In the genomic region with DNA sequence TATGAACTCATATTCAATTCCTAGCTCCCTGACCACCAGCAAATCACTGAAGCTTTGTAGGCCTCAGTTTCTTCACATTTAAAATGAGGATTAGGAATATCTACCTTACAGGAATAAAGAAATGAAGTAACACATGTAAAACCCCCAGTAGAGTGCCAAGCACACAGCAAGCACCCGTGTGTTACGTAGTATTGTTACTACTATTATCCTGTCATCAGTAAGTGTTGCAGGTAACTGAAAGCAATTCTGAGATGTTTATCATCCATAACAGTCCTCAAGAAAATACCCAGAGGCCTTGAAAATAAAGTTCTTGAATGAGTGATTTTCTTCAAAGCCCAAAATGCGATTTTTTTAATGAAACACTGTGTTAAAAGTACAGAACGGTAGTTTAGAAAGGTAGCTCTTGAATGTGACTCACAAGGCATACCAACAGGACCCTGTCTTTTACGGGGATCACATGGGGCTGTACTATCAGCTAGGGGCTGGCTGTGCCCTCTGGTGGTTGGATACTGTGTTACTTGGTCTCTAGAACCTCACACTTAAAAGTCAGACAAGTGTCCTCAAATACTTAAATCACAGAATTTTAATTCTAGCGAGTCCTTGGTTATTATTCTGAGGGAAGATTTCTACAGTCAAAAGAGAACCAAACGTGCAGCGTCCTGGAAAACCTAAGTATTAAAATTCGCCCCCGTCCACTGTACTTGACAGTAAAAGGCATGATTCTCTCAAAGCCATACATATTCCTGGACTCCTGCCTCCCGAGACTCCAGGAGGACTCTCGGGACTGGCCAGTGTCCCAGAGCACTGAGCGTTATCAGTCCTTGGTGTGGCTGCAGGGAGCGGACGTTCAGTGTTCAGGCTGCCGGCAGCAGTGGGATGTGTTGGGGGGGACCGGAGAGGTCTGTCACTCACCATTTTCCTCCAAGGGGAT, we compare ENCODE assay signal across 8 cellular contexts. TPM values are rescaled to one million over a fixed set of nuclear protein-coding genes. Genes with fewer than 3 reads are reported as not detected.
A peak's percentile ranks its signal among the peaks of the same experiment; 100 is the strongest.
DNase-seq lines count a peak whose midpoint lies in the region; TF ChIP-seq lines count a peak whose summit lies in the region.

No MANE protein-coding gene starts in this region.

- in situ Hi-C loops in HAP-1 (cut with MboI; ENCODE audit: low sequenced_read_pairs) = loop anchor here (5.0 kb wide), 1 partner anchor 190 kb away; a partner anchor contains a TSS

- peak overlapping the region; percentile 8 to 88 (median 73) for H3K27ac ChIP-seq in adrenal gland
- H3K27ac ChIP-seq in right atrium auricular region = peak overlapping the region; percentile 89 to 93
- H3K27ac ChIP-seq in rectal smooth muscle tissue (ENCODE audit: low read depth, low read length) = peak overlapping the region; percentile 94

- DNase-seq in HAP-1 (ENCODE audit: low spot score in 2 of 2) = peak; percentile 62 to 79
- DNase-seq in LoVo (ENCODE audit: low spot score) = peak; percentile 75
- DNase-seq in SW 1271 (lab: John Stamatoyannopoulos, UW) = peak; percentile 33 to 63
- peak; percentile 51 to 87 (median 73) for DNase-seq in adrenal gland
- no peak for DNase-seq in right atrium auricular region (ENCODE audit: low spot score)
- DNase-seq in cortex of kidney (lab: John Stamatoyannopoulos, UW) = no peak

- H3K36me3 ChIP-seq in HAP-1 (replicated peaks) (peaks cover 23% of the 10 kb centered on the region), adrenal gland (replicated peaks in 1 of 2) (peaks cover 0 to 12% of the 10 kb centered on the region in 2 donors), right atrium auricular region (peaks cover 12% of the 10 kb centered on the region), rectal smooth muscle tissue (ENCODE audit: control insufficient read depth, insufficient read depth, low read length) (peaks cover 3% of the 10 kb centered on the region)

- no peak for TF ChIP-seq POLR2A in adrenal gland (IDR thresholded peaks at IDR 0.05)

- WGBS in adrenal gland, 4 donors = 1 to 2% (median 1%) methylated on average over 16 to 17 of the region's 17 CpGs

- H3K9ac ChIP-seq in rectal smooth muscle tissue (ENCODE audit: low read length) = peak overlapping the region; percentile 93

- H3K4me3 ChIP-seq in GM08714 (ENCODE audit: low read length) = peak overlapping the region; percentile 99
- peak overlapping the region; percentile 84 for H3K4me3 ChIP-seq in HAP-1
- H3K4me3 ChIP-seq in adrenal gland = peak overlapping the region; percentile 11 to 84 (median 78)
- peak overlapping the region; percentile 77 to 92 for H3K4me3 ChIP-seq in right atrium auricular region
- peak overlapping the region; percentile 83 for H3K4me3 ChIP-seq in rectal smooth muscle tissue (ENCODE audit: low read length)

- H3K27me3 ChIP-seq in HAP-1 (ENCODE audit: low read depth) (no peaks in the 10 kb centered on the region), adrenal gland (no peaks in the 10 kb centered on the region), right atrium auricular region (no peaks in the 10 kb centered on the region), rectal smooth muscle tissue (ENCODE audit: control insufficient read depth, insufficient read depth, low read length) (no peaks in the 10 kb centered on the region)

- TF ChIP-seq CTCF in adrenal gland (IDR thresholded peaks at IDR 0.05) (peak; percentile 28 to 76 (median 70)), right atrium auricular region (IDR thresholded peaks at IDR 0.05) (peak; percentile 38 to 63)

- intact Hi-C loops in adrenal gland (cut with DNase I) = no loop called here

- H3K4me1 ChIP-seq in HAP-1 (peaks cover 13% of the 10 kb centered on the region), adrenal gland (replicated peaks in 1 of 2) (peaks cover 8 to 26% of the 10 kb centered on the region in 2 donors), right atrium auricular region (peaks cover 0 to 32% of the 10 kb centered on the region in 2 donors), rectal smooth muscle tissue (ENCODE audit: control insufficient read depth, insufficient read depth, low read length) (peaks cover 11% of the 10 kb centered on the region)

- no peaks in the 10 kb centered on the region for H3K9me3 ChIP-seq in HAP-1
- no peaks in the 10 kb centered on the region for H3K9me3 ChIP-seq in adrenal gland (replicated peaks in 1 of 3)
- H3K9me3 ChIP-seq in right atrium auricular region = no peaks in the 10 kb centered on the region

RNA-seq across cellular contexts. Expression of a gene that starts 0.7 kb away (rescaled TPM):
- total RNA-seq in adrenal gland (10 to 100 TPM; 30.5 to 76.9 (median 54.1) TPM), right atrium auricular region (100 to 1,000 TPM in 1 of 2 donors, 10 to 100 TPM in 1; 70.1 to 134 TPM)
- polyA plus RNA-seq in adrenal gland = 10 to 100 TPM; 23.2 to 32.4 (median 31.1) TPM

RNA-seq across cellular contexts. Expression of a gene that starts 19.8 kb away (rescaled TPM):
- total RNA-seq in adrenal gland (10 to 100 TPM; 12.5 to 20.9 (median 15.9) TPM), right atrium auricular region (10 to 100 TPM in 1 of 2 donors, 1 to 10 TPM in 1; 9.4 to 11.0 TPM)
- 10 to 100 TPM in 1 of 3 donors, 1 to 10 TPM in 2; 7.6 to 24.7 (median 9.8) TPM for polyA plus RNA-seq in adrenal gland

RNA-seq across cellular contexts. Expression of a gene that starts 20.1 kb away (rescaled TPM):
- 10 to 100 TPM in 5 of 8 donors, 1 to 10 TPM in 3; 2.6 to 34.3 (median 18.3) TPM for total RNA-seq in adrenal gland
- polyA plus RNA-seq in adrenal gland = 10 to 100 TPM; 16.4 to 17.4 (median 17.2) TPM
- 1 to 10 TPM; 5.7 to 6.8 TPM for total RNA-seq in right atrium auricular region

RNA-seq across cellular contexts. Expression of a gene that starts 46.2 kb away (rescaled TPM):
- total RNA-seq in adrenal gland (10 to 100 TPM in 2 of 8 donors, 1 to 10 TPM in 6; 6.3 to 13.2 (median 7.9) TPM), right atrium auricular region (1 to 10 TPM; 2.6 to 3.1 TPM)
- polyA plus RNA-seq in adrenal gland = 10 to 100 TPM in 1 of 3 donors, 1 to 10 TPM in 2; 4.4 to 10.9 (median 4.8) TPM

Comparison
In these comparisons a context has a peak if more than half of its experiments do, and no peak if none do; other contexts are left out.
1. DNase-seq: peak in HAP-1 (2 of 2), LoVo (single experiment), SW 1271 (2 of 2) and adrenal gland (7 of 7); none in right atrium auricular region (single experiment) and cortex of kidney (single experiment).
2. Peak in every context shown above with its lines, with median percentiles within 50 percentile points of each other: H3K4me3 ChIP-seq and H3K27ac ChIP-seq.